Comparison of ENCODE assay signal across 8 cellular contexts in the genomic region with DNA sequence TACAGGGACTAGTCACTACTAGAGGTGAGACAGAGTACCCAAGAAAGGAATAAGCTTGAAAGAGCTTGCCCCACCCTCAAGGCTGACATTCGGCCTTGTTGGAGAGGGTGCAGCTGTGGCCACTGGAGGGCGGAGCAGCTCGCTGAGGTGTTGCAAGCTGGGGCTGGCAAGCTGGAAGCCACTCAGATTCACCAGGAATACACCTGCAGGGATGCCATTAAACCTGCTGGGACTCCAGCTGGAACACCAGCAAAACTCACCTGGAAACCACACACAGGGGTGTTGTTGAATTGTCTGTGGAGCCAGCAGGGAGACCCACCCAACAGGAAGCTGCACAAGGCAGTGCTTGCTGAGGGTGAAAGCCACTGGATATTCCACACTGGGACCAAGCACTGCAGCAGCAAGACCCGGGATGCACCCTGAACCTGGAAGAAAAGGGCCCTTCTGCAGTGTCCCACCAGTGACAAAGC. TPM values are rescaled to one million over a fixed set of nuclear protein-coding genes. Genes with fewer than 3 reads are reported as not detected.
A peak's percentile ranks its signal among the peaks of the same experiment; 100 is the strongest.
DNase-seq lines count a peak whose midpoint lies in the region; ATAC-seq and TF ChIP-seq lines count a peak whose summit lies in the region.

No MANE protein-coding gene starts in this region.

- TF ChIP-seq POLR2A in heart left ventricle (IDR thresholded peaks at IDR 0.05) = no peak

- in situ Hi-C loops in HAP-1 (cut with MboI; ENCODE audit: low sequenced_read_pairs) = no loop called here

- DNase-seq in heart left ventricle (no peak), left ventricle myocardium superior (no peak), HAP-1 (ENCODE audit: low spot score in 2 of 2) (peak; percentile 8 to 65), MG63 (peak; percentile 9), kidney epithelial cell (ENCODE audit: low read depth) (no peak), ascending aorta (ENCODE audit: low spot score in 2 of 2) (no peak), dorsolateral prefrontal cortex (no peak)

- H3K27me3 ChIP-seq in heart left ventricle (no peaks in the 10 kb centered on the region), HAP-1 (ENCODE audit: low read depth) (no peaks in the 10 kb centered on the region), MG63 (no peaks in the 10 kb centered on the region), kidney epithelial cell (ENCODE audit: control insufficient read depth, insufficient read depth, low read length) (no peaks in the 10 kb centered on the region), ascending aorta (no peaks in the 10 kb centered on the region), dorsolateral prefrontal cortex (no peaks in the 10 kb centered on the region)

- H3K27ac ChIP-seq in heart left ventricle (no peak overlapping the region), VCaP (peak overlapping the region; percentile 56), ascending aorta (no peak overlapping the region), dorsolateral prefrontal cortex (no peak overlapping the region)

- H3K9me3 ChIP-seq in heart left ventricle = no peaks in the 10 kb centered on the region
- H3K9me3 ChIP-seq in HAP-1 = no peaks in the 10 kb centered on the region
- H3K9me3 ChIP-seq in MG63 = no peaks in the 10 kb centered on the region
- no peaks in the 10 kb centered on the region for H3K9me3 ChIP-seq in ascending aorta

- peaks cover 0 to 5% (median 0%) of the 10 kb centered on the region in 12 donors for H3K4me1 ChIP-seq in heart left ventricle
- no peaks in the 10 kb centered on the region for H3K4me1 ChIP-seq in HAP-1
- no peaks in the 10 kb centered on the region for H3K4me1 ChIP-seq in ascending aorta

- peak in 6 of 12 donors; percentile 7 to 38 (median 18) for TF ChIP-seq CTCF in heart left ventricle (IDR thresholded peaks at IDR 0.05)
- peak; percentile 89 for TF ChIP-seq CTCF in VCaP (conservative IDR thresholded peaks at IDR 0.05)
- TF ChIP-seq CTCF in kidney epithelial cell (IDR thresholded peaks at IDR 0.05; ENCODE audit: insufficient read depth, low read length, poor library complexity, severe bottlenecking) = peak; percentile 67
- TF ChIP-seq CTCF in ascending aorta (IDR thresholded peaks at IDR 0.05) = no peak
- TF ChIP-seq CTCF in dorsolateral prefrontal cortex (IDR thresholded peaks at IDR 0.05 in 54 of 56, conservative IDR thresholded peaks at IDR 0.05 in 2 of 56; ENCODE audit: low read depth in 1 of 56, partially characterized antibody in 56 of 56) = no peak

- 40 to 71% (median 64%) methylated on average over 4 of the region's 4 CpGs for WGBS in heart left ventricle, 4 donors

- ATAC-seq in heart left ventricle (peak in 3 of 4 donors; percentile 27 to 28 (median 28)), left ventricle myocardium superior (no peak)

- H3K4me3 ChIP-seq in heart left ventricle (no peak overlapping the region), HAP-1 (no peak overlapping the region), MG63 (no peak overlapping the region), kidney epithelial cell (ENCODE audit: low read depth, low read length) (no peak overlapping the region), ascending aorta (no peak overlapping the region), dorsolateral prefrontal cortex (no peak overlapping the region)

- intact Hi-C loops in heart left ventricle (cut with DNase I) = loop anchor here in 5 of 10 donors (2.0 to 10.0 kb wide), 5 partner anchors 179 to 511 kb away; a partner anchor contains a TSS
- intact Hi-C loops in left ventricle myocardium superior (cut with micrococcal nuclease) = loop anchor here (5.0 kb wide), 1 partner anchor 501 kb away; no protein-coding TSS in a partner anchor
- intact Hi-C loops in ascending aorta (cut with DNase I) = no loop called here
- intact Hi-C loops in dorsolateral prefrontal cortex (cut with DNase I) = loop anchor here in 1 of 2 donors (5.0 kb wide), 1 partner anchor 506 kb away; no protein-coding TSS in a partner anchor

- H3K36me3 ChIP-seq in heart left ventricle = peaks cover 0 to 17% (median 3%) of the 10 kb centered on the region in 9 donors
- H3K36me3 ChIP-seq in HAP-1 (replicated peaks) = no peaks in the 10 kb centered on the region
- H3K36me3 ChIP-seq in MG63 = peaks cover 18% of the 10 kb centered on the region
- no peaks in the 10 kb centered on the region for H3K36me3 ChIP-seq in kidney epithelial cell (ENCODE audit: control insufficient read depth, insufficient read depth, low read length)
- no peaks in the 10 kb centered on the region for H3K36me3 ChIP-seq in ascending aorta

RNA-seq across cellular contexts. Expression of a gene that starts 26.1 kb away (rescaled TPM):
- total RNA-seq in heart left ventricle (10 to 100 TPM in 7 of 9 donors, 1 to 10 TPM in 2; 8.8 to 16.0 (median 11.8) TPM), left ventricle myocardium superior (9.1 TPM), kidney epithelial cell (12.2 and 15.3 TPM in 2 replicates), ascending aorta (17.9 TPM), dorsolateral prefrontal cortex (10 to 100 TPM in 101 of 120 experiments, 1 to 10 TPM in 19; 8.4 to 19.0 (median 12.2) TPM)
- polyA plus RNA-seq in heart left ventricle = 1 to 10 TPM; 3.6 to 9.1 TPM
- total RNA-seq in MG63 (2014; rRNA removed; shearing (Covaris generic); ENCODE audit: low replicate concordance) = 13.0 and 30.5 TPM in 2 replicates

RNA-seq across cellular contexts. Expression of a gene that starts 42.2 kb away (rescaled TPM):
- total RNA-seq in heart left ventricle (1 to 10 TPM in 7 of 9 donors, under 1 TPM in 2; 0.58 to 5.3 (median 2.0) TPM), left ventricle myocardium superior (0.87 TPM), kidney epithelial cell (3.4 and 5.4 TPM in 2 replicates), ascending aorta (0.96 TPM), dorsolateral prefrontal cortex (1 to 10 TPM; 1.7 to 6.1 (median 3.1) TPM)
- 1 to 10 TPM in 1 of 2 donors, under 1 TPM in 1; 0.27 to 1.8 TPM for polyA plus RNA-seq in heart left ventricle
- total RNA-seq in MG63 (2014; rRNA removed; shearing (Covaris generic); ENCODE audit: low replicate concordance) = 6.3 and 10.3 TPM in 2 replicates

Comparison
In these comparisons a context has a peak if more than half of its experiments do, and no peak if none do; other contexts are left out.
1. DNase-seq: peak in HAP-1 (2 of 2) and MG63 (single experiment); none in heart left ventricle (0 of 5), left ventricle myocardium superior (single experiment), kidney epithelial cell (single experiment), ascending aorta (0 of 2) and dorsolateral prefrontal cortex (0 of 10).
2. CTCF ChIP-seq: peak in VCaP (single experiment) and kidney epithelial cell (single experiment); none in ascending aorta (0 of 3) and dorsolateral prefrontal cortex (0 of 56).